Comparison of ENCODE assay signal across 7 cellular contexts in the genomic region with DNA sequence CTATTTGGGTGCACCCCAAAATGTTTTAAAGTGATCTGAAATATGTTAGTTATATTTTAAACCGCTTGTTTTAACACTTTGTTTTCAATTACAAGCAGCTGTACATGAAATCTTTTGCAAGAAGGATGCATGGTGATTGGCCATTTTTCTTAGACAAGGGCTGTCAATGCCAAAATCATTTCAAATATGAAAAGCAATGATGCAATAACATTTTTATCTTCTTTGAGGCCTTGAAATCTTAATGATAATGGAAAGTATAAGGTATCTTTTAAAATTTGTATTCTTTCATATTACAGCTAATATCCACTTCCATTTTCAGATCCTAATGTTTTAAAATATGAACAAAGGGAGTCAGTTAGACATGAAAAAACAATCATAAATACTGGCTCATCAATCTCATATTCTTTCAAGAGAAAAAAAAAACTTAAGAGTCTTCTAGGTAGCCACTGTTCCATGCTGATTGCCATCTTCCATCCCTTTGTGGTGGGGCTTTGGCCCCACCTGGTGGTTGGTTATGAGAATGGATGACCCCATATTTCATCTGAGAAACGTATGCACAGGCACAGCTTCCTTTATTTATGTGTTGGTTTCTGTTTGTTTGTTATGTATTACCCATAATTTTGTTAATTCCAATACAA.
DNase-seq lines count a peak whose midpoint lies in the region; ATAC-seq and TF ChIP-seq lines count a peak whose summit lies in the region.

No MANE protein-coding gene starts in this region.

- TF ChIP-seq CTCF in stomach (IDR thresholded peaks at IDR 0.05) = peak in 4 of 7 experiments; percentile 33 to 62 (median 46)

- H3K4me3 ChIP-seq in stomach = no peak overlapping the region

- TF ChIP-seq EP300 in stomach (IDR thresholded peaks at IDR 0.05) = no peak

- no peaks in the 10 kb centered on the region for H3K4me1 Mint-ChIP-seq in activated naive CD8-positive, alpha-beta T cell treated with anti-CD3 and anti-CD28 coated beads, Interleukin-2, amount 10 ng/mL, durations not matched to agents 7 days and 5 days

- no peaks in the 10 kb centered on the region for H3K27me3 ChIP-seq in stomach

- no peaks in the 10 kb centered on the region for H3K27me3 Mint-ChIP-seq in activated naive CD8-positive, alpha-beta T cell treated with anti-CD3 and anti-CD28 coated beads, Interleukin-2, amount 10 ng/mL, durations not matched to agents 7 days and 5 days

- 41 to 48% (median 44%) methylated on average over 2 of the region's 2 CpGs for WGBS in stomach, 5 donors

- no peak for TF ChIP-seq POLR2A in stomach (IDR thresholded peaks at IDR 0.05)

- intact Hi-C loops in stomach (cut with DNase I; ENCODE audit: low total_unique reads) = no loop called here

- POLR2A ChIA-PET in activated naive CD8-positive, alpha-beta T cell treated with anti-CD3 and anti-CD28 coated beads, Interleukin-2, amount 10 ng/mL, durations not matched to agents 7 days and 5 days (lab: Charles Lee) = no interaction called here

- H3K9me3 Mint-ChIP-seq in activated naive CD8-positive, alpha-beta T cell treated with anti-CD3 and anti-CD28 coated beads, Interleukin-2, amount 10 ng/mL, durations not matched to agents 7 days and 5 days = no peaks in the 10 kb centered on the region

- H3K27ac ChIP-seq in stomach = no peak overlapping the region

- H3K4me3 Mint-ChIP-seq in activated naive CD8-positive, alpha-beta T cell treated with anti-CD3 and anti-CD28 coated beads, Interleukin-2, amount 10 ng/mL, durations not matched to agents 7 days and 5 days = no peak overlapping the region

- H3K36me3 ChIP-seq in stomach = no peaks in the 10 kb centered on the region

- DNase-seq in EL (peak; percentile 13), GM19240 (ENCODE audit: insufficient read length, low spot score) (peak; percentile 29), NCI-H2227 treated with DMSO at 0.1 percent for 48 hours (lab: John Stamatoyannopoulos, UW) (peak; percentile 79), iPS-NIHi7 (ENCODE audit: extremely low spot score) (peak; percentile 74), stomach (peak; percentile 28)
- DNase-seq in activated naive CD8-positive, alpha-beta T cell treated with anti-CD3 and anti-CD28 coated beads, Interleukin-2, amount 10 ng/mL, durations not matched to agents 7 days and 5 days = peak; percentile 34

- H3K4me1 ChIP-seq in stomach = peaks cover 0 to 11% (median 0%) of the 10 kb centered on the region in 4 donors

- H3K27ac Mint-ChIP-seq in activated naive CD8-positive, alpha-beta T cell treated with anti-CD3 and anti-CD28 coated beads, Interleukin-2, amount 10 ng/mL, durations not matched to agents 7 days and 5 days = no peak overlapping the region

- H3K9me3 ChIP-seq in stomach = no peaks in the 10 kb centered on the region

- ATAC-seq in HG03135 (IDR thresholded peaks at IDR 0.05; ENCODE audit: unreplicated experiment) = peak; percentile 99
- ATAC-seq in activated naive CD8-positive, alpha-beta T cell treated with anti-CD3 and anti-CD28 coated beads, Interleukin-2, amount 10 ng/mL, durations not matched to agents 7 days and 5 days (ENCODE audit: low read depth) = no peak

- no peaks in the 10 kb centered on the region for H3K36me3 Mint-ChIP-seq in activated naive CD8-positive, alpha-beta T cell treated with anti-CD3 and anti-CD28 coated beads, Interleukin-2, amount 10 ng/mL, durations not matched to agents 7 days and 5 days

Comparison
In these comparisons a context has a peak if more than half of its experiments do, and no peak if none do; other contexts are left out.
1. DNase-seq: peak in every context shown above with its lines; median percentile 79 in NCI-H2227 treated with DMSO at 0.1 percent for 48 hours; 74 in iPS-NIHi7; 34 in activated naive CD8-positive, alpha-beta T cell treated with anti-CD3 and anti-CD28 coated beads, Interleukin-2, amount 10 ng/mL, durations not matched to agents 7 days and 5 days; 29 in GM19240; 28 in stomach; 13 in EL.